Comparison of ENCODE assay signal across 23 cellular contexts in the genomic region with DNA sequence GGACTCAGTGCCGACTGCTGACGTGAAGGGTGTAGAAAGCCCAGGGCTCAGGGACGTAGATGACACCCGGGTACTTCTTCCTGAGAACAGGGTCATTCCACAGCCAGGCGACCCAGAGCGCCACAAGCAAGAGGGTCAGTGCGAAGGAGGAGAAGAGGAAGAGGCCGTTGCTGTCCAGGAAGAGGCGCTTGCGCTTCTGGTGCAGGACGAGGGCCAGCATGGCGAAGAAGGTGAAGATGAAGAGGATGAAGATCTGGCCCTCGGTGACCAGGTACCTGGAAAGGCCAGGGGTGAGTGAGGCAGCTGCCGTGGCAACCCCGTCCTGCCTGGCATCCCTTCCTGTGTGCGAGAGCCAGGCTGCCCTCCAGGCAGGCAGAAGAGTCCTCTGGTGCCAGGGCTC. TPM values are rescaled to one million over a fixed set of nuclear protein-coding genes. Genes with fewer than 3 reads are reported as not detected.
DNase-seq lines count a peak whose midpoint lies in the region; ATAC-seq, FAIRE-seq and TF ChIP-seq lines count a peak whose summit lies in the region.
"Had no signal": no experiment of that assay in that cellular context is flagged by ENCODE, and none has a peak within 500 bp of the region (broad histone marks: within the 10 kb centered on the region; RNA-seq: fewer than 3 reads in every experiment).

No MANE protein-coding gene starts in this region.

- peaks cover 6% of the 10 kb centered on the region for H3K27me3 Mint-ChIP-seq in nephron progenitor cell (ENCODE audit: low read depth, poor library complexity)
- H3K27me3 Mint-ChIP-seq: naive B cell had no signal

- 78 to 84% methylated on average over 16 of the region's 16 CpGs for WGBS in heart right ventricle, 2 donors

- intact Hi-C loops in left cardiac atrium (cut with DNase I), result no loop called here
- intact Hi-C loops in heart right ventricle (cut with DNase I), result loop anchor here in 1 of 10 donors (5.0 kb wide), 1 partner anchor 346 kb away; no protein-coding TSS in a partner anchor

- no peak for ATAC-seq in left cardiac atrium
- ATAC-seq in heart right ventricle, result no peak
- no peak for ATAC-seq in HG02884 (IDR thresholded peaks at IDR 0.05; ENCODE audit: unreplicated experiment)

- H3K4me3 ChIP-seq in heart right ventricle (no peak overlapping the region), SK-N-MC (no peak overlapping the region)
- H3K4me3 ChIP-seq: colonic mucosa, hepatocyte, PC-9, skin epidermis had no signal

- no peak overlapping the region for H3K9ac ChIP-seq in SK-N-MC (ENCODE audit: insufficient read length)
- H3K9ac ChIP-seq: SK-N-SH had no signal

- peaks cover 0 to 62% (median 34%) of the 10 kb centered on the region in 9 donors for H3K4me1 ChIP-seq in heart right ventricle
- H3K4me1 ChIP-seq: BE2C had no signal

- TF ChIP-seq CTCF in heart right ventricle (IDR thresholded peaks at IDR 0.05) (no peak), nephron progenitor cell (IDR thresholded peaks at IDR 0.05) (no peak)

- H3K27me3 ChIP-seq in heart right ventricle, result no peaks in the 10 kb centered on the region
- H3K27me3 ChIP-seq: BE2C, colonic mucosa, hepatocyte had no signal

- H3K9me3 ChIP-seq in heart right ventricle, result no peaks in the 10 kb centered on the region
- H3K9me3 ChIP-seq in SK-N-MC (ENCODE audit: low read depth, low read length), result no peaks in the 10 kb centered on the region
- H3K9me3 ChIP-seq: BE2C, colonic mucosa, SK-N-SH had no signal

- H3K36me3 ChIP-seq in heart right ventricle, result peaks cover 0 to 6% (median 0%) of the 10 kb centered on the region in 9 donors
- H3K36me3 ChIP-seq in SK-N-MC (ENCODE audit: insufficient read depth, low read length), result peaks cover 7% of the 10 kb centered on the region; the same call in 1 of the 2 replicates
- H3K36me3 ChIP-seq: colonic mucosa had no signal

- no peaks in the 10 kb centered on the region for H3K9me3 Mint-ChIP-seq in nephron progenitor cell
- H3K9me3 Mint-ChIP-seq: naive B cell had no signal

- no peaks in the 10 kb centered on the region for H3K36me3 Mint-ChIP-seq in nephron progenitor cell (ENCODE audit: low read depth)
- H3K36me3 Mint-ChIP-seq: naive B cell had no signal

- DNase-seq in left cardiac atrium (peak; percentile 8), heart right ventricle (no peak), SK-N-MC (ENCODE audit: low read depth, low spot score) (no peak), nephron progenitor cell (no peak), GM12892 (ENCODE audit: insufficient read length) (no peak), hepatic stellate cell (ENCODE audit: low spot score) (no peak)
- DNase-seq: activated naive CD4-positive, alpha-beta T cell treated with anti-CD3 and anti-CD28 coated beads, Interleukin-2, amount 50 U/mL, for 16 hours; BE2C; colonic mucosa; GF-D8; Kasumi-1; mammary epithelial cell; naive B cell; NCI-H1105; NCI-H526 treated with DMSO at 0.1 percent for 48 hours; PC-9; SK-N-SH; stimulated activated CD4-positive, alpha-beta T cell treated with anti-CD3 and anti-CD28 coated beads, Interleukin-4, amount 100 ng/mL, for 1 hour; substantia nigra had no signal

- H3K27ac ChIP-seq in heart right ventricle (peak overlapping the region in 5 of 10 donors; percentile 19 to 59 (median 44)), SK-N-MC (0 out of 2 replicates have a peak overlapping the region, but pooled peaks have one; percentile 50)
- H3K27ac ChIP-seq: colonic mucosa, hepatocyte, PC-9 had no signal

- peaks cover 46% of the 10 kb centered on the region for H3K4me1 Mint-ChIP-seq in nephron progenitor cell

- peak overlapping the region; percentile 85 for H3K27ac Mint-ChIP-seq in nephron progenitor cell

- FAIRE-seq in GM12892 (lab: Jason Lieb, UNC), result no peak
- FAIRE-seq: islet of Langerhans had no signal

- H3K4me3 Mint-ChIP-seq in nephron progenitor cell, result no peak overlapping the region

- TF ChIP-seq POLR2A in GM12892 (IDR thresholded peaks at IDR 0.05; ENCODE audit: low read depth, low read length), result no peak

RNA-seq across cellular contexts. Expression of a gene that starts 3.0 kb away (rescaled TPM):
- 1 to 10 TPM; 3.7 to 4.3 TPM for total RNA-seq in left cardiac atrium
- total RNA-seq in heart right ventricle, result 1 to 10 TPM in 3 of 10 donors, under 1 TPM in 7; 0.28 to 1.8 (median 0.81) TPM
- 1 to 10 TPM; 1.9 to 5.9 TPM for polyA plus RNA-seq in heart right ventricle
- polyA plus RNA-seq in GM12892 (2012; ENCODE audit: missing spikeins), result 6.8 TPM

RNA-seq across cellular contexts. Expression of a gene that starts 21.4 kb away (rescaled TPM):
- total RNA-seq in left cardiac atrium (10 to 100 TPM; 10.7 to 12.3 TPM), heart right ventricle (10 to 100 TPM in 2 of 10 donors, 1 to 10 TPM in 8; 5.8 to 14.2 (median 8.9) TPM)
- 10 to 100 TPM; 10.6 to 14.2 TPM for polyA plus RNA-seq in heart right ventricle
- polyA plus RNA-seq in GM12892 (2012; ENCODE audit: missing spikeins), result 27.6 TPM
